9 cellular contexts compared by ENCODE assay signal in the genomic region with DNA sequence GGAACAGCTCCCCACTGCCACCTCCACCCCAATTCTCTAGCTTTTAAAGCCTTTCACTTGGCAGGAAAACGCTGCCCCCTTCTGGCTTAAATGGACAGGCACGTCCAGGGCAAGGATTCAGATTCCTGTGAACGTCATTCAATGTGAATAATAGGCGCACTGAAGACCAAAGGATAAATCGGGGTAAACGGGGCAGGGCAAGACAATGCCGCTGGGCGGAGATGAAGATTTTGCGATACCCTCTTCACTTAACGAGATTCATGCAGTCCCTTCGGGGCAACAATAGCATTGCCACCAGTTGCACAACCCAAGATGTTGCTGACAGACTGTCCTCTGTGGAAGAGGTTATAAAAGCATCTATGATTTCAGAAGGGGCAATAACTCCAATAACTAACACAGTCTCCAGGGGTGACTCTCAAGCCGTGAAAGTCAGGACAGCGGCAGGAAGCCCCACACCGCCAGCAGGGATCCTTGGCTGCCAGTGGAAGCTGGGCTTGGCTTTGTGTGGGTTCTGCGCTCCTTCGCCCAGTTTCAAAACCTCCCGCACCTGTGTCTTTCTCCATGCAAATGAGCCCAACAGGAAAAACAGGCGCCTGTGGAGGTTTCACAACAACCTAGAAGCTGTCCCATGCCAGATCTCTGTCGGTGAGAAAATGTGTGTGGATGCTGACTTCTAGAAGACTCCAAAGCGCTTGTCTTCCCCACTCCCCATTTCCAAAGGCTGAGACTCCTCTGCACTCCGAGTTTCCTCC.
DNase-seq lines count a peak whose midpoint lies in the region; ATAC-seq and TF ChIP-seq lines count a peak whose summit lies in the region.
"Had no signal": no experiment of that assay in that cellular context is flagged by ENCODE, and none has a peak within 500 bp of the region (broad histone marks: within the 10 kb centered on the region; RNA-seq: fewer than 3 reads in every experiment).

No MANE protein-coding gene starts in this region.

- H3K4me2 ChIP-seq in KMS-11, result peak overlapping the region; percentile 33

- H3K79me2 ChIP-seq in KMS-11 (ENCODE audit: insufficient read depth, low read depth), result no peaks in the 10 kb centered on the region

- H3K4me1 ChIP-seq in KMS-11 (ENCODE audit: low read depth, poor library complexity, severe bottlenecking) (peaks cover 17% of the 10 kb centered on the region), iPS-15b (ENCODE audit: control insufficient read depth, insufficient read depth, low read length) (peaks cover 15% of the 10 kb centered on the region), tibial nerve (peaks cover 0 to 5% (median 0%) of the 10 kb centered on the region in 4 donors)

- H3K36me3 ChIP-seq in KMS-11 (ENCODE audit: insufficient read depth), result no peaks in the 10 kb centered on the region
- no peaks in the 10 kb centered on the region for H3K36me3 ChIP-seq in iPS-15b (ENCODE audit: control insufficient read depth, insufficient read depth, low read length)
- H3K36me3 ChIP-seq in tibial nerve, result no peaks in the 10 kb centered on the region

- no peak for ATAC-seq in HG03439 (IDR thresholded peaks at IDR 0.05; ENCODE audit: unreplicated experiment)
- ATAC-seq: activated naive CD4-positive, alpha-beta T cell treated with anti-CD3 and anti-CD28 coated beads, Interleukin-2, amount 50 U/mL, for 72 hours had no signal

- peak; percentile 79 for TF ChIP-seq CTCF in KMS-11 (conservative IDR thresholded peaks at IDR 0.05; ENCODE audit: low read depth, low read length)
- peak; percentile 5 to 44 (median 40) for TF ChIP-seq CTCF in tibial nerve (IDR thresholded peaks at IDR 0.05)

- no peak for TF ChIP-seq EP300 in tibial nerve (IDR thresholded peaks at IDR 0.05)

- no peaks in the 10 kb centered on the region for H4K20me1 ChIP-seq in KMS-11 (ENCODE audit: insufficient read depth)

- H3K27ac ChIP-seq in KMS-11 (no peak overlapping the region), tibial nerve (no peak overlapping the region)

- DNase-seq in NCI-H1092 (lab: John Stamatoyannopoulos, UW) (peak; percentile 8), NCI-H1092 treated with DMSO at 0.1 percent for 48 hours (lab: John Stamatoyannopoulos, UW) (no peak), tibial nerve (ENCODE audit: low spot score in 2 of 2) (peak in 1 of 2 donors; percentile 16)
- peak; percentile 10 to 15 for DNase-seq in activated CD4-positive, alpha-beta T cell treated with anti-CD3 and anti-CD28 coated beads, Interleukin-2, amount 50 U/mL, for 48 hours
- DNase-seq in effector CD8-positive, alpha-beta T cell (lab: John Stamatoyannopoulos, UW), result no peak

- H2AFZ ChIP-seq in KMS-11 (ENCODE audit: low read depth), result peak overlapping the region; percentile 37; the same call in 1 of the 2 replicates

- no peaks in the 10 kb centered on the region for H3K27me3 ChIP-seq in KMS-11 (ENCODE audit: insufficient read depth, low read depth)
- peaks cover 13% of the 10 kb centered on the region for H3K27me3 ChIP-seq in iPS-15b (ENCODE audit: control insufficient read depth, insufficient read depth, low read length)
- peaks cover 0 to 28% of the 10 kb centered on the region in 2 donors for H3K27me3 ChIP-seq in tibial nerve

- 9 to 15% methylated on average over 17 to 21 of the region's 21 CpGs for WGBS in tibial nerve, 2 donors

- TF ChIP-seq POLR2A in tibial nerve (IDR thresholded peaks at IDR 0.05), result no peak

- H3K9me3 ChIP-seq in iPS-15b (ENCODE audit: control insufficient read depth, insufficient read depth, low read length) (no peaks in the 10 kb centered on the region), tibial nerve (no peaks in the 10 kb centered on the region)

- H3K4me3 ChIP-seq in KMS-11 (IDR thresholded peaks at IDR 0.05; ENCODE audit: insufficient read depth, low read depth, low read length), result no peak overlapping the region
- peak overlapping the region; percentile 38 for H3K4me3 ChIP-seq in iPS-15b (ENCODE audit: low read depth, low read length)
- H3K4me3 ChIP-seq in tibial nerve, result no peak overlapping the region

- no peak overlapping the region for H3K9ac ChIP-seq in KMS-11
- H3K9ac ChIP-seq in iPS-15b (ENCODE audit: low read depth, low read length), result no peak overlapping the region

Comparison
In these comparisons a context has a peak if more than half of its experiments do, and no peak if none do; other contexts are left out.
1. DNase-seq: peak in NCI-H1092 (single experiment) and activated CD4-positive, alpha-beta T cell treated with anti-CD3 and anti-CD28 coated beads, Interleukin-2, amount 50 U/mL, for 48 hours (2 of 2); none in NCI-H1092 treated with DMSO at 0.1 percent for 48 hours (single experiment) and effector CD8-positive, alpha-beta T cell (single experiment).